10 cellular contexts compared by ENCODE assay signal in genomic region chr6:163585932-163586437, GRCh38.
DNase-seq lines count a peak whose midpoint lies in the region; ATAC-seq and TF ChIP-seq lines count a peak whose summit lies in the region.
"Had no signal": no experiment of that assay in that cellular context is flagged by ENCODE, and none has a peak within 500 bp of the region (broad histone marks: within the 10 kb centered on the region; RNA-seq: fewer than 3 reads in every experiment).

No MANE protein-coding gene starts in this region.

- H3K4me3 ChIP-seq in choroid plexus epithelial cell (ENCODE audit: low read depth, low read length) (no peak overlapping the region), mesendoderm (ENCODE audit: low read length) (no peak overlapping the region)

- H2BK120ac ChIP-seq in mesendoderm (ENCODE audit: low read depth, low read length) = no peak overlapping the region

- no peak overlapping the region for H3K27ac Mint-ChIP-seq in effector memory CD8-positive, alpha-beta T cell

- H3K4ac ChIP-seq in mesendoderm (ENCODE audit: low read depth, low read length) = no peak overlapping the region

- H3K56ac ChIP-seq in mesendoderm (ENCODE audit: low read length) = no peak overlapping the region

- no peak overlapping the region for H3K27ac ChIP-seq in mesendoderm (ENCODE audit: low read depth, low read length)

- H3K4me1 Mint-ChIP-seq in effector memory CD8-positive, alpha-beta T cell (ENCODE audit: low read depth in 2 of 2) = peaks cover 0 to 4% of the 10 kb centered on the region in 2 donors

- H3K79me2 ChIP-seq in mesendoderm (ENCODE audit: control insufficient read depth, insufficient read depth, low read length) = no peaks in the 10 kb centered on the region

- H4K8ac ChIP-seq in mesendoderm (ENCODE audit: low read depth, low read length) = no peak overlapping the region

- H3K27me3 ChIP-seq in mesendoderm (ENCODE audit: insufficient read depth, low read length, poor library complexity) = no peaks in the 10 kb centered on the region

- peaks cover 37 to 38% of the 10 kb centered on the region in 2 donors for H3K27me3 Mint-ChIP-seq in effector memory CD8-positive, alpha-beta T cell

- no peaks in the 10 kb centered on the region for H3K36me3 ChIP-seq in mesendoderm (ENCODE audit: control insufficient read depth, insufficient read depth, low read length)

- no peak overlapping the region for H3K23ac ChIP-seq in mesendoderm (ENCODE audit: low read length)

- no peak overlapping the region for H3K4me2 ChIP-seq in mesendoderm (ENCODE audit: low read length)

- H2BK5ac ChIP-seq in mesendoderm (ENCODE audit: low read length) = no peak overlapping the region

- no peaks in the 10 kb centered on the region for H3K4me1 ChIP-seq in mesendoderm (ENCODE audit: control insufficient read depth, low read depth, low read length)

- no peaks in the 10 kb centered on the region for H3K79me1 ChIP-seq in mesendoderm (ENCODE audit: low read length)

- TF ChIP-seq CTCF in AG09319 (IDR thresholded peaks at IDR 0.05; ENCODE audit: low read depth, low read length) = no peak
- TF ChIP-seq CTCF in choroid plexus epithelial cell (conservative IDR thresholded peaks at IDR 0.05; ENCODE audit: low read depth, low read length) = no peak

- no peak overlapping the region for H3K18ac ChIP-seq in mesendoderm (ENCODE audit: low read length)

- H2BK15ac ChIP-seq in mesendoderm (replicated peaks; ENCODE audit: low read depth) = no peak overlapping the region

- H4K5ac ChIP-seq in mesendoderm (ENCODE audit: low read length) = no peak overlapping the region

- ATAC-seq in GM21529 (IDR thresholded peaks at IDR 0.05; ENCODE audit: unreplicated experiment) (no peak), GM19395 (IDR thresholded peaks at IDR 0.05; ENCODE audit: unreplicated experiment) (no peak), HG03039 (IDR thresholded peaks at IDR 0.05; ENCODE audit: unreplicated experiment) (no peak)
- no peak for ATAC-seq in effector memory CD8-positive, alpha-beta T cell (replicated peaks)

- no peaks in the 10 kb centered on the region for H3K36me3 Mint-ChIP-seq in effector memory CD8-positive, alpha-beta T cell (ENCODE audit: insufficient read depth)

- no peak overlapping the region for H3K9ac ChIP-seq in mesendoderm (ENCODE audit: low read length)

- WGBS in mesendoderm (ENCODE audit: extremely low coverage, insufficient coverage, low lambda C conversion rate) = no CpG with 5 or more reads among the region's 8 CpGs

- H2AK5ac ChIP-seq in mesendoderm (ENCODE audit: low read length) = no peak overlapping the region

- DNase-seq in AG09319 (ENCODE audit: extremely low read depth, low read depth) = peak; percentile 39
- peak; percentile 67 for DNase-seq in NCI-H226
- DNase-seq in choroid plexus epithelial cell (ENCODE audit: low read depth) = peak; percentile 95
- DNase-seq in mesendoderm = peak; percentile 27
- DNase-seq in effector memory CD8-positive, alpha-beta T cell = no peak
- DNase-seq: activated CD8-positive, alpha-beta memory T cell treated with anti-CD3 and anti-CD28 coated beads, Interleukin-2, amount 50 U/mL, for 4 hours; NCI-H1436 treated with DMSO at 0.1 percent for 48 hours had no signal

- H3K9me3 Mint-ChIP-seq in effector memory CD8-positive, alpha-beta T cell = peaks cover 0 to 9% of the 10 kb centered on the region in 2 donors

- H3K4me3 Mint-ChIP-seq in effector memory CD8-positive, alpha-beta T cell = no peak overlapping the region

Comparison
In these comparisons a context has a peak if more than half of its experiments do, and no peak if none do; other contexts are left out.
1. DNase-seq: peak in AG09319 (single experiment), NCI-H226 (single experiment), choroid plexus epithelial cell (single experiment) and mesendoderm (single experiment); none in effector memory CD8-positive, alpha-beta T cell (0 of 3).